ENCODE assay signal across 11 cellular contexts in the genomic region with DNA sequence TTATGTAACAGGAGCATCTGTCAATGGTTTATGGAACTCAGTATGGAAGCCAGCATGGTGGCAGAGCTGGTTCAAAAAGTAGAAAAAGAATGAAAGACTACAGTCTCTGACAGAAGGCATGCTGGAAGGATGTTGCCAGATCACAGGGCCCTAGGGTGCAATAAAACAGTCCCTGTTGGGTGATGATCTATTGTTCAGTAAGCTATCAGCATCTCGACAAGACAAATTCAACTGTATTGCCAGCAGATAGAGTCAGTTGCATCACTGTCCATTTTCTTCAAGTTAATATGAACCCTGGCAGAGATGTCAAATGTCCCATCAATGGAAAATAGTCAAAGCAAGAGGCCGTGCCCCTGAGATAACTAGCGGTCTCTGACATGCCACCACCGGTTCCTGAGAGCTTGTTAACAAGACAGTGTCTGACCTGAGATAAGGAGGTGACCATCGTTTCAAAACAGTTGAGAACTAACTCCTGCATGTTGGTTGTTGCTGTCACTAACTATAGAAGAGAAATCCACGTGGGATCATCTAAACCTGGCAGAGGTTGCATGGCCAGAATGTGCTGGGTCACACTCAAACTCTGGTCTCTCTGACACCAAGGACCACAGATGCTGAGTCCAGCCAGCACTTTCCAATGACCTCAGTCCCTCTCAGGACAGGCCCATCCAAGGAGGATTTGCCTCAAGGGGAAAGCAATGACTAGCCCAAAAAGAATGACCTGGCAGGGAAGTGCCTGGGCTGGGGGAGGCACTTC.
DNase-seq lines count a peak whose midpoint lies in the region; ATAC-seq, FAIRE-seq and TF ChIP-seq lines count a peak whose summit lies in the region.
"Had no signal": no experiment of that assay in that cellular context is flagged by ENCODE, and none has a peak within 500 bp of the region (broad histone marks: within the 10 kb centered on the region; RNA-seq: fewer than 3 reads in every experiment).

No MANE protein-coding gene starts in this region.

- H3K27ac ChIP-seq in brain microvascular endothelial cell = peak overlapping the region; percentile 88
- H3K27ac ChIP-seq in tibial nerve = peak overlapping the region; percentile 66 to 97 (median 78)

- H3K4me3 ChIP-seq in brain microvascular endothelial cell (ENCODE audit: low read depth, low read length) = no peak overlapping the region
- no peak overlapping the region for H3K4me3 ChIP-seq in tibial nerve

- WGBS in tibial nerve, 2 donors = 69 to 81% methylated on average over 6 of the region's 6 CpGs

- no peak for ATAC-seq in HG02938 (IDR thresholded peaks at IDR 0.05; ENCODE audit: unreplicated experiment)

- H3K27ac Mint-ChIP-seq in activated CD4-positive, alpha-beta memory T cell treated with anti-CD3 and anti-CD28 coated beads for 36 hours = no peak overlapping the region

- H3K4me1 ChIP-seq in tibial nerve = peaks cover 0 to 26% (median 10%) of the 10 kb centered on the region in 4 donors

- H3K9me3 Mint-ChIP-seq in activated CD4-positive, alpha-beta memory T cell treated with anti-CD3 and anti-CD28 coated beads for 36 hours = no peaks in the 10 kb centered on the region

- POLR2A ChIA-PET in activated CD4-positive, alpha-beta memory T cell treated with anti-CD3 and anti-CD28 coated beads for 36 hours (lab: Charles Lee) = no interaction called here

- CTCF ChIA-PET in activated CD4-positive, alpha-beta memory T cell treated with anti-CD3 and anti-CD28 coated beads for 36 hours (lab: Charles Lee) = no interaction called here

- no peak for FAIRE-seq in HTR-8/SVneo (lab: Jason Lieb, UNC)

- no peak for TF ChIP-seq CTCF in brain microvascular endothelial cell (IDR thresholded peaks at IDR 0.05; ENCODE audit: low read depth, low read length, missing control alignments)
- no peak for TF ChIP-seq CTCF in tibial nerve (IDR thresholded peaks at IDR 0.05)

- H3K4me3 Mint-ChIP-seq in activated CD4-positive, alpha-beta memory T cell treated with anti-CD3 and anti-CD28 coated beads for 36 hours = no peak overlapping the region
- H3K4me3 Mint-ChIP-seq: central memory CD8-positive, alpha-beta T cell had no signal

- DNase-seq in HTR-8/SVneo (ENCODE audit: insufficient read length, low spot score) = peak; percentile 51
- no peak for DNase-seq in brain microvascular endothelial cell
- DNase-seq in inferior parietal cortex (ENCODE audit: extremely low spot score) = peak; percentile 6
- DNase-seq in tibial nerve (ENCODE audit: low spot score in 2 of 2) = no peak
- no peak for DNase-seq in SKM-1 treated with dmso at 0.1 percent for 144 hours (lab: John Stamatoyannopoulos, UW; ENCODE audit: unreplicated experiment)
- no peak for DNase-seq in activated CD4-positive, alpha-beta memory T cell treated with anti-CD3 and anti-CD28 coated beads for 36 hours
- no peak for DNase-seq in GM19238 (ENCODE audit: insufficient read length, low spot score)
- DNase-seq: activated CD8-positive, alpha-beta memory T cell treated with anti-CD3 and anti-CD28 coated beads, Interleukin-2, amount 50 U/mL, for 4 hours; DMS79 treated with DMSO at 0.1 percent for 48 hours had no signal

- H3K36me3 ChIP-seq in brain microvascular endothelial cell (replicated peaks) (no peaks in the 10 kb centered on the region), tibial nerve (no peaks in the 10 kb centered on the region)

- in situ Hi-C loops in brain microvascular endothelial cell (cut with HindIII; ENCODE audit: low pct_ligation_motif_present, low sequenced_read_pairs) = no loop called here

- no peaks in the 10 kb centered on the region for H3K36me3 Mint-ChIP-seq in activated CD4-positive, alpha-beta memory T cell treated with anti-CD3 and anti-CD28 coated beads for 36 hours

- H3K9me3 ChIP-seq in tibial nerve = peaks cover 0 to 8% (median 0%) of the 10 kb centered on the region in 4 donors

- intact Hi-C loops in activated CD4-positive, alpha-beta memory T cell treated with anti-CD3 and anti-CD28 coated beads for 36 hours (cut with micrococcal nuclease) = no loop called here

- H3K4me1 Mint-ChIP-seq in activated CD4-positive, alpha-beta memory T cell treated with anti-CD3 and anti-CD28 coated beads for 36 hours (ENCODE audit: low read depth) = no peaks in the 10 kb centered on the region
- H3K4me1 Mint-ChIP-seq: central memory CD8-positive, alpha-beta T cell had no signal

- no peak for TF ChIP-seq POLR2A in tibial nerve (IDR thresholded peaks at IDR 0.05)

- no peaks in the 10 kb centered on the region for H3K27me3 ChIP-seq in brain microvascular endothelial cell (replicated peaks)
- H3K27me3 ChIP-seq in tibial nerve = no peaks in the 10 kb centered on the region

- no peak for TF ChIP-seq EP300 in tibial nerve (IDR thresholded peaks at IDR 0.05)

- peaks cover 21% of the 10 kb centered on the region for H3K27me3 Mint-ChIP-seq in activated CD4-positive, alpha-beta memory T cell treated with anti-CD3 and anti-CD28 coated beads for 36 hours

Comparison
In these comparisons a context has a peak if more than half of its experiments do, and no peak if none do; other contexts are left out.
1. DNase-seq: peak in HTR-8/SVneo (single experiment) and inferior parietal cortex (single experiment); none in brain microvascular endothelial cell (single experiment), tibial nerve (0 of 2), SKM-1 treated with dmso at 0.1 percent for 144 hours (single experiment), activated CD4-positive, alpha-beta memory T cell treated with anti-CD3 and anti-CD28 coated beads for 36 hours (single experiment) and GM19238 (single experiment).